In genomic region chr20:3563548-3564177, GRCh38 we compare ENCODE assay signal across 8 cellular contexts.
DNase-seq lines count a peak whose midpoint lies in the region; ATAC-seq and TF ChIP-seq lines count a peak whose summit lies in the region.

No MANE protein-coding gene starts in this region.

- no peaks in the 10 kb centered on the region for H3K4me1 ChIP-seq in A673 (ENCODE audit: insufficient read depth, low read length, poor library complexity, severe bottlenecking)

- no peaks in the 10 kb centered on the region for H3K9me3 ChIP-seq in A673 (ENCODE audit: low read depth, low read length, poor library complexity, severe bottlenecking)

- intact Hi-C loops in A673 (cut with micrococcal nuclease; ENCODE audit: unreplicated experiment) (loop anchor here (5.0 kb wide), 1 partner anchor 149 kb away; the partner anchor contains the start of gene SIGLEC1), left ventricle myocardium superior (cut with micrococcal nuclease) (no loop called here)

- POLR2A ChIA-PET in A673 (lab: Charles Lee; ENCODE audit: low non-redundant PET) = no interaction called here

- H3K27me3 ChIP-seq in A673 (replicated peaks; ENCODE audit: insufficient read depth, low read depth, low read length, poor library complexity) = no peaks in the 10 kb centered on the region

- CTCF ChIA-PET in A673 (lab: Charles Lee) = interaction anchor here (0.5 to 1.6 kb wide), 7 partner anchors 17 to 522 kb away, joined by 3 to 10 read pairs (median 5); partner anchors contain the start of gene SPEF1

- no peaks in the 10 kb centered on the region for H3K36me3 ChIP-seq in A673 (ENCODE audit: insufficient read depth, low read length, poor library complexity, severe bottlenecking)

- H3K4me3 ChIP-seq in A673 (ENCODE audit: low read depth, low read length, poor library complexity, severe bottlenecking) = no peak overlapping the region
- H3K4me3 ChIP-seq in WI38 (ENCODE audit: low read depth, low read length) = no peak overlapping the region

- peak; percentile 59 for DNase-seq in A673 (ENCODE audit: low spot score)
- peak; percentile 9 for DNase-seq in GDM1 (lab: John Stamatoyannopoulos, UW)
- DNase-seq in NCI-H1694 (lab: John Stamatoyannopoulos, UW) = peak; percentile 41
- DNase-seq in left ventricle myocardium superior = no peak
- DNase-seq in stimulated activated naive CD8-positive, alpha-beta T cell treated with anti-CD3 and anti-CD28 coated beads, Interleukin-15, Interleukin-2, amounts not matched to agents 100 U/mL and 50 U/mL, for 24 hours = peak; percentile 4
- DNase-seq in T-helper 2 cell treated with Interferon-gamma antibody and Interleukin-4, amounts not matched to agents 5 μg/mL and 100 μg/mL, for 36 hours (ENCODE audit: low spot score) = no peak

- no peaks in the 10 kb centered on the region for H3K9me3 Mint-ChIP-seq in T-helper 2 cell treated with Interferon-gamma antibody and Interleukin-4, amounts not matched to agents 5 μg/mL and 100 μg/mL, for 36 hours

- H3K4me1 Mint-ChIP-seq in T-helper 2 cell treated with Interferon-gamma antibody and Interleukin-4, amounts not matched to agents 5 μg/mL and 100 μg/mL, for 36 hours (ENCODE audit: low read depth) = no peaks in the 10 kb centered on the region

- H3K27ac ChIP-seq in A673 (ENCODE audit: low read depth, low read length, poor library complexity, severe bottlenecking) = no peak overlapping the region

- no peaks in the 10 kb centered on the region for H3K36me3 Mint-ChIP-seq in T-helper 2 cell treated with Interferon-gamma antibody and Interleukin-4, amounts not matched to agents 5 μg/mL and 100 μg/mL, for 36 hours (ENCODE audit: low read depth)

- ATAC-seq in left ventricle myocardium superior (peak; percentile 51), HG02884 (IDR thresholded peaks at IDR 0.05; ENCODE audit: unreplicated experiment) (no peak)
- ATAC-seq in stimulated activated naive CD8-positive, alpha-beta T cell treated with anti-CD3 and anti-CD28 coated beads, Interleukin-15, Interleukin-2, amounts not matched to agents 100 U/mL and 50 U/mL, for 24 hours = no peak

- no peak overlapping the region for H3K27ac Mint-ChIP-seq in T-helper 2 cell treated with Interferon-gamma antibody and Interleukin-4, amounts not matched to agents 5 μg/mL and 100 μg/mL, for 36 hours

- no TSS peak for BruUV-seq in A673 (replicated peaks; lab: Mats Ljungman, UMichigan)

- TF ChIP-seq CTCF in A673 (conservative IDR thresholded peaks at IDR 0.05; ENCODE audit: low read depth, low read length) (peak; percentile 87), WI38 (IDR thresholded peaks at IDR 0.05; ENCODE audit: low read depth, low read length) (peak; percentile 44; the same call in 1 of the 2 replicates)

- H3K27me3 Mint-ChIP-seq in T-helper 2 cell treated with Interferon-gamma antibody and Interleukin-4, amounts not matched to agents 5 μg/mL and 100 μg/mL, for 36 hours (ENCODE audit: low read depth) = no peaks in the 10 kb centered on the region

- H3K4me3 Mint-ChIP-seq in T-helper 2 cell treated with Interferon-gamma antibody and Interleukin-4, amounts not matched to agents 5 μg/mL and 100 μg/mL, for 36 hours = no peak overlapping the region

Comparison
In these comparisons a context has a peak if more than half of its experiments do, and no peak if none do; other contexts are left out.
1. DNase-seq: peak in A673 (single experiment), GDM1 (single experiment), NCI-H1694 (single experiment) and stimulated activated naive CD8-positive, alpha-beta T cell treated with anti-CD3 and anti-CD28 coated beads, Interleukin-15, Interleukin-2, amounts not matched to agents 100 U/mL and 50 U/mL, for 24 hours (single experiment); none in left ventricle myocardium superior (single experiment) and T-helper 2 cell treated with Interferon-gamma antibody and Interleukin-4, amounts not matched to agents 5 μg/mL and 100 μg/mL, for 36 hours (single experiment).